In the genomic region with DNA sequence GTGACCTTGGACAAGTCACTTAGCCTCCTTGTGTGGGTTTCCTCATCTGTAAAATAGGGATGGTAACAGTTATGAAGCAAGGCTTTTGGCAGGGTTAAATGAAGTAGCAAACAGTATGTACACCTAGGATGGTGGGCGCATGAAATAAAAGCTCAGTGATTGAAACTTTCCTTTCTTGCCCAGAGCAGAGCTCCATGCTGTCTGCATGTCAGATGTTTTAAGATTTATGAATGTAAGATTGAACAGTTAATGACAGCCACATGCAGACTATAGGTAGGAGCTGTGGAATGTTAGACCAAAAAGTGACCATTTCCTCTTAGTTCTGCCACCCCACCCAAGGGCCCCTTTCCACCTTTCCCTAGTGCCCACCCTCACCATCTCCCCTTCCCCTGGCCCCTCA, we compare ENCODE assay signal across 1 cellular context.
TF ChIP-seq lines count a peak whose summit lies in the region.

No MANE protein-coding gene starts in this region.

TF ChIP-seq in HepG2, 621 proteins besides CTCF, POLR2A, EP300 and RAD21:
- TF ChIP-seq ZFP36 (IDR thresholded peaks at IDR 0.05; ENCODE audit: borderline replicate concordance, low read depth, low read length, partially characterized antibody) (no peak), SNAI1 (CRISPR knock-in tag; IDR thresholded peaks at IDR 0.05; ENCODE audit: borderline replicate concordance) (no peak), ZNF629 (CRISPR knock-in tag; conservative IDR thresholded peaks at IDR 0.05) (0 out of 2 replicates have a peak, but pooled peaks have one; percentile 28), ZNF317 (CRISPR knock-in tag; IDR thresholded peaks at IDR 0.05) (no peak), ZNF12 (CRISPR knock-in tag; IDR thresholded peaks at IDR 0.05) (no peak), SOX13 (IDR thresholded peaks at IDR 0.05) (no peak), SOX13 (CRISPR knock-in tag; conservative IDR thresholded peaks at IDR 0.05 in 1 of 2, IDR thresholded peaks at IDR 0.05 in 1 of 2) (peak in 1 of 2 experiments; percentile 13; a peak in 1 of 4 replicates), RELA (CRISPR knock-in tag; IDR thresholded peaks at IDR 0.05) (no peak)
- TF ChIP-seq, protein P1, sequence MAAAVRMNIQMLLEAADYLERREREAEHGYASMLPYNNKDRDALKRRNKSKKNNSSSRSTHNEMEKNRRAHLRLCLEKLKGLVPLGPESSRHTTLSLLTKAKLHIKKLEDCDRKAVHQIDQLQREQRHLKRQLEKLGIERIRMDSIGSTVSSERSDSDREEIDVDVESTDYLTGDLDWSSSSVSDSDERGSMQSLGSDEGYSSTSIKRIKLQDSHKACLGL (CRISPR knock-in tag; IDR thresholded peaks at IDR 0.05), result no peak
- TF ChIP-seq, protein P2, sequence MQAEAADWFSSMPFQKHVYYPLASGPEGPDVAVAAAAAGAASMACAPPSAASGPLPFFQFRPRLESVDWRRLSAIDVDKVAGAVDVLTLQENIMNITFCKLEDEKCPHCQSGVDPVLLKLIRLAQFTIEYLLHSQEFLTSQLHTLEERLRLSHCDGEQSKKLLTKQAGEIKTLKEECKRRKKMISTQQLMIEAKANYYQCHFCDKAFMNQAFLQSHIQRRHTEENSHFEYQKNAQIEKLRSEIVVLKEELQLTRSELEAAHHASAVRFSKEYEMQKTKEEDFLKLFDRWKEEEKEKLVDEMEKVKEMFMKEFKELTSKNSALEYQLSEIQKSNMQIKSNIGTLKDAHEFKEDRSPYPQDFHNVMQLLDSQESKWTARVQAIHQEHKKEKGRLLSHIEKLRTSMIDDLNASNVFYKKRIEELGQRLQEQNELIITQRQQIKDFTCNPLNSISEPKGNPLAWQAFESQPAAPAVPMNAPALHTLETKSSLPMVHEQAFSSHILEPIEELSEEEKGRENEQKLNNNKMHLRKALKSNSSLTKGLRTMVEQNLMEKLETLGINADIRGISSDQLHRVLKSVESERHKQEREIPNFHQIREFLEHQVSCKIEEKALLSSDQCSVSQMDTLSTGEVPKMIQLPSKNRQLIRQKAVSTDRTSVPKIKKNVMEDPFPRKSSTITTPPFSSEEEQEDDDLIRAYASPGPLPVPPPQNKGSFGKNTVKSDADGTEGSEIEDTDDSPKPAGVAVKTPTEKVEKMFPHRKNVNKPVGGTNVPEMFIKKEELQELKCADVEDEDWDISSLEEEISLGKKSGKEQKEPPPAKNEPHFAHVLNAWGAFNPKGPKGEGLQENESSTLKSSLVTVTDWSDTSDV (CRISPR knock-in tag; IDR thresholded peaks at IDR 0.05), result no peak
